ENCODE assay signal across 1 cellular context in the genomic region with DNA sequence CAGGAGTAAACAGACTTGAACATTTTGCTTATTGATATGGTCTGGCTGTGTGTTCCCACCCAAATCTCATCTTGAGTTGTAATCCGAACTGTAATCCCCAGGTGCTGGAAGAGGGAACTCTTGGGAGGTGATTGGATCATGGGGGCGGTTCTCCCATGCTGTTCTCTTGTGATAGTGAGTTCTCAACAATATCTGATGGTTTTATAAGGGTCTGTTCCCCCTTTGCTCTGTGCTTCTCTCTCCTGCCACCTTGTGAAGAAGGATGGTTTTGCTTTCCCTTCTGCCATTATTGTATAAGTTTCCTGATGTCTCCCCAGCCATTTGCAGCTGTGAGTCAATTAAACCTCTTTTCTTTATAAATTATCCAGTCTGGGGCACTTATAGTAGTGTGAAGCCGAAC.
TF ChIP-seq lines count a peak whose summit lies in the region.

No MANE protein-coding gene starts in this region.

TF ChIP-seq in K562, 482 proteins besides CTCF, POLR2A, EP300 and RAD21 (continued from another document and continues in another):
- TF ChIP-seq ZNF174 (CRISPR knock-in tag; IDR thresholded peaks at IDR 0.05), result no peak
- TF ChIP-seq ZNF184 (CRISPR knock-in tag; IDR thresholded peaks at IDR 0.05), result no peak
- TF ChIP-seq NFE2 (IDR thresholded peaks at IDR 0.05; ENCODE audit: low read depth), result no peak
- no peak for TF ChIP-seq ZNF551 (CRISPR knock-in tag; IDR thresholded peaks at IDR 0.05)
- TF ChIP-seq NFE2L1 (tag; IDR thresholded peaks at IDR 0.05; ENCODE audit: borderline replicate concordance, low read depth), result no peak
- TF ChIP-seq FOXO4 (CRISPR knock-in tag; IDR thresholded peaks at IDR 0.05), result no peak
- peak; percentile 73 for TF ChIP-seq TEAD4 (IDR thresholded peaks at IDR 0.05; ENCODE audit: low read length)
- TF ChIP-seq TEAD4 (CRISPR knock-in tag; IDR thresholded peaks at IDR 0.05; ENCODE audit: borderline replicate concordance), result no peak
- no peak for TF ChIP-seq THRAP3 (IDR thresholded peaks at IDR 0.05; ENCODE audit: borderline replicate concordance)
- no peak for TF ChIP-seq ZNF354B (CRISPR knock-in tag; IDR thresholded peaks at IDR 0.05)
- TF ChIP-seq MXD1 (CRISPR knock-in tag; IDR thresholded peaks at IDR 0.05; ENCODE audit: borderline replicate concordance, poor library complexity, severe bottlenecking), result no peak
- TF ChIP-seq SOX6 (IDR thresholded peaks at IDR 0.05), result peak; percentile 53; the same call in 1 of the 2 replicates
- peak; percentile 48; the same call in 1 of the 2 replicates for TF ChIP-seq CBFA2T2 (conservative IDR thresholded peaks at IDR 0.05)
- TF ChIP-seq, protein P1, sequence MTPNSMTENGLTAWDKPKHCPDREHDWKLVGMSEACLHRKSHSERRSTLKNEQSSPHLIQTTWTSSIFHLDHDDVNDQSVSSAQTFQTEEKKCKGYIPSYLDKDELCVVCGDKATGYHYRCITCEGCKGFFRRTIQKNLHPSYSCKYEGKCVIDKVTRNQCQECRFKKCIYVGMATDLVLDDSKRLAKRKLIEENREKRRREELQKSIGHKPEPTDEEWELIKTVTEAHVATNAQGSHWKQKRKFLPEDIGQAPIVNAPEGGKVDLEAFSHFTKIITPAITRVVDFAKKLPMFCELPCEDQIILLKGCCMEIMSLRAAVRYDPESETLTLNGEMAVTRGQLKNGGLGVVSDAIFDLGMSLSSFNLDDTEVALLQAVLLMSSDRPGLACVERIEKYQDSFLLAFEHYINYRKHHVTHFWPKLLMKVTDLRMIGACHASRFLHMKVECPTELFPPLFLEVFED (CRISPR knock-in tag; conservative IDR thresholded peaks at IDR 0.05), result no peak
- no peak for TF ChIP-seq NFYB (IDR thresholded peaks at IDR 0.05; ENCODE audit: extremely low read depth, insufficient read length)
- no peak for TF ChIP-seq BRD9 (IDR thresholded peaks at IDR 0.05; ENCODE audit: low read depth, partially characterized antibody)
- TF ChIP-seq SMARCA4 (IDR thresholded peaks at IDR 0.05), result peak; percentile 82
- TF ChIP-seq, protein P2, sequence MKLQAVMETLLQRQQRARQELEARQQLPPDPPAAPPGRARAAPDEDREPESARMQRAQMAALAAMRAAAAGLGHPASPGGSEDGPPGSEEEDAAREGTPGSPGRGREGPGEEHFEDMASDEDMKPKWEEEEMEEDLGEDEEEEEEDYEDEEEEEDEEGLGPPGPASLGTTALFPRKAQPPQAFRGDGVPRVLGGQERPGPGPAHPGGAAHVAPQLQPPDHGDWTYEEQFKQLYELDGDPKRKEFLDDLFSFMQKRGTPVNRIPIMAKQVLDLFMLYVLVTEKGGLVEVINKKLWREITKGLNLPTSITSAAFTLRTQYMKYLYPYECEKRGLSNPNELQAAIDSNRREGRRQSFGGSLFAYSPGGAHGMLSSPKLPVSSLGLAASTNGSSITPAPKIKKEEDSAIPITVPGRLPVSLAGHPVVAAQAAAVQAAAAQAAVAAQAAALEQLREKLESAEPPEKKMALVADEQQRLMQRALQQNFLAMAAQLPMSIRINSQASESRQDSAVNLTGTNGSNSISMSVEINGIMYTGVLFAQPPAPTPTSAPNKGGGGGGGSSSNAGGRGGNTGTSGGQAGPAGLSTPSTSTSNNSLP (IDR thresholded peaks at IDR 0.05; ENCODE audit: borderline replicate concordance, low read depth, low read length), result peak; percentile 86; the same call in 1 of the 2 replicates
- TF ChIP-seq TCF3 (CRISPR knock-in tag; IDR thresholded peaks at IDR 0.05), result peak; percentile 67
- no peak for TF ChIP-seq FIP1L1 (IDR thresholded peaks at IDR 0.05; ENCODE audit: low read depth, low read length, poor library complexity, severe bottlenecking)
- peak; percentile 40; the same call in 1 of the 2 replicates for TF ChIP-seq ZNF766 (CRISPR knock-in tag; conservative IDR thresholded peaks at IDR 0.05)
- no peak for TF ChIP-seq E2F4 (CRISPR knock-in tag; IDR thresholded peaks at IDR 0.05; ENCODE audit: low read depth)
- no peak for TF ChIP-seq ZNF133 (CRISPR knock-in tag; IDR thresholded peaks at IDR 0.05)
- TF ChIP-seq TRIM24 (IDR thresholded peaks at IDR 0.05), result peak in 1 of 2 experiments; percentile 44; a peak in 1 of 4 replicates
- TF ChIP-seq POLR2AphosphoS5 (IDR thresholded peaks at IDR 0.05; ENCODE audit: control insufficient read depth, insufficient read depth, low read depth, low read length), result 0 out of 2 replicates have a peak, but pooled peaks have one; percentile 47
- TF ChIP-seq ZNF324 (CRISPR knock-in tag; IDR thresholded peaks at IDR 0.05), result no peak
- no peak for TF ChIP-seq ZFP30 (CRISPR knock-in tag; IDR thresholded peaks at IDR 0.05; ENCODE audit: borderline replicate concordance)
- TF ChIP-seq RFX5 (IDR thresholded peaks at IDR 0.05; ENCODE audit: low read depth, low read length), result peak; percentile 69; the same call in 1 of the 2 replicates
- peak; percentile 31 for TF ChIP-seq L3MBTL2 (IDR thresholded peaks at IDR 0.05)
- no peak for TF ChIP-seq ZNF384 (IDR thresholded peaks at IDR 0.05; ENCODE audit: low read depth, low read length)
- no peak for TF ChIP-seq ZNF212 (CRISPR knock-in tag; IDR thresholded peaks at IDR 0.05)
- TF ChIP-seq LCOR (CRISPR knock-in tag; IDR thresholded peaks at IDR 0.05), result no peak
- peak in 1 of 2 experiments; percentile 16; a peak in 1 of 4 replicates for TF ChIP-seq FOXK2 (conservative IDR thresholded peaks at IDR 0.05 in 1 of 2, IDR thresholded peaks at IDR 0.05 in 1 of 2; ENCODE audit: low read depth in 2 of 2)
- no peak for TF ChIP-seq BRCA1 (IDR thresholded peaks at IDR 0.05)
- no peak for TF ChIP-seq BRCA1 (CRISPR knock-in tag; IDR thresholded peaks at IDR 0.05)
- TF ChIP-seq MNT (conservative IDR thresholded peaks at IDR 0.05), result 0 out of 4 replicates have a peak, but pooled peaks of 1 of the 2 experiments have one; percentile 24
- 0 out of 2 replicates have a peak, but pooled peaks have one; percentile 15 for TF ChIP-seq SAFB (IDR thresholded peaks at IDR 0.05; ENCODE audit: borderline replicate concordance, low read depth, low read length)
- TF ChIP-seq MECOM (CRISPR knock-in tag; IDR thresholded peaks at IDR 0.05), result 0 out of 2 replicates have a peak, but pooled peaks have one; percentile 14
- no peak for TF ChIP-seq ZNF134 (CRISPR knock-in tag; conservative IDR thresholded peaks at IDR 0.05)
- TF ChIP-seq, protein P3, sequence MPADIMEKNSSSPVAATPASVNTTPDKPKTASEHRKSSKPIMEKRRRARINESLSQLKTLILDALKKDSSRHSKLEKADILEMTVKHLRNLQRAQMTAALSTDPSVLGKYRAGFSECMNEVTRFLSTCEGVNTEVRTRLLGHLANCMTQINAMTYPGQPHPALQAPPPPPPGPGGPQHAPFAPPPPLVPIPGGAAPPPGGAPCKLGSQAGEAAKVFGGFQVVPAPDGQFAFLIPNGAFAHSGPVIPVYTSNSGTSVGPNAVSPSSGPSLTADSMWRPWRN (IDR thresholded peaks at IDR 0.05; ENCODE audit: low read depth), result no peak
- TF ChIP-seq PHTF2 (CRISPR knock-in tag; IDR thresholded peaks at IDR 0.05), result no peak
- no peak for TF ChIP-seq CGGBP1 (CRISPR knock-in tag; IDR thresholded peaks at IDR 0.05)
- TF ChIP-seq TBL1XR1 (IDR thresholded peaks at IDR 0.05; ENCODE audit: low read length in 2 of 2), result peak in 1 of 2 experiments; percentile 63; a peak in 1 of 4 replicates
- no peak for TF ChIP-seq KAT7 (CRISPR knock-in tag; IDR thresholded peaks at IDR 0.05; ENCODE audit: borderline replicate concordance)
- TF ChIP-seq FOXP4 (CRISPR knock-in tag; IDR thresholded peaks at IDR 0.05; ENCODE audit: borderline replicate concordance), result no peak
- peak; percentile 71 for TF ChIP-seq KLF16 (IDR thresholded peaks at IDR 0.05)
- TF ChIP-seq CC2D1A (IDR thresholded peaks at IDR 0.05), result peak; percentile 75
- no peak for TF ChIP-seq PML (IDR thresholded peaks at IDR 0.05; ENCODE audit: low read length)
- TF ChIP-seq, protein P4, sequence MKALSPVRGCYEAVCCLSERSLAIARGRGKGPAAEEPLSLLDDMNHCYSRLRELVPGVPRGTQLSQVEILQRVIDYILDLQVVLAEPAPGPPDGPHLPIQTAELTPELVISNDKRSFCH (CRISPR knock-in tag; IDR thresholded peaks at IDR 0.05), result no peak
- TF ChIP-seq, protein P4 (tag; IDR thresholded peaks at IDR 0.05), result no peak
- peak; percentile 27; the same call in 1 of the 2 replicates for TF ChIP-seq TRIM28 (IDR thresholded peaks at IDR 0.05)
- TF ChIP-seq ELF1 (tag; IDR thresholded peaks at IDR 0.05), result peak; percentile 35; the same call in 1 of the 2 replicates
- no peak for TF ChIP-seq RFX1 (IDR thresholded peaks at IDR 0.05)
- TF ChIP-seq, protein P5, sequence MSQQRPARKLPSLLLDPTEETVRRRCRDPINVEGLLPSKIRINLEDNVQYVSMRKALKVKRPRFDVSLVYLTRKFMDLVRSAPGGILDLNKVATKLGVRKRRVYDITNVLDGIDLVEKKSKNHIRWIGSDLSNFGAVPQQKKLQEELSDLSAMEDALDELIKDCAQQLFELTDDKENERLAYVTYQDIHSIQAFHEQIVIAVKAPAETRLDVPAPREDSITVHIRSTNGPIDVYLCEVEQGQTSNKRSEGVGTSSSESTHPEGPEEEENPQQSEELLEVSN (IDR thresholded peaks at IDR 0.05; ENCODE audit: borderline replicate concordance in 1 of 2, extremely low read depth in 1 of 2, insufficient read depth in 1 of 2, insufficient read length in 1 of 2, low read depth in 1 of 2, low read length in 1 of 2, poor library complexity in 1 of 2, severe bottlenecking in 1 of 2), result no peak
- peak; percentile 52; the same call in 1 of the 2 replicates for TF ChIP-seq STAG1 (CRISPR knock-in tag; IDR thresholded peaks at IDR 0.05; ENCODE audit: borderline replicate concordance)
- no peak for TF ChIP-seq ZNF764 (CRISPR knock-in tag; IDR thresholded peaks at IDR 0.05; ENCODE audit: low read depth)
- TF ChIP-seq ARNT (IDR thresholded peaks at IDR 0.05), result peak in 1 of 2 experiments; percentile 70; a peak in 1 of 4 replicates
- no peak for TF ChIP-seq MTF1 (CRISPR knock-in tag; IDR thresholded peaks at IDR 0.05; ENCODE audit: borderline replicate concordance)
- peak; percentile 75; the same call in 1 of the 2 replicates for TF ChIP-seq EHMT2 (IDR thresholded peaks at IDR 0.05)
- TF ChIP-seq MTA2 (IDR thresholded peaks at IDR 0.05; ENCODE audit: low read depth), result peak; percentile 40; the same call in 1 of the 2 replicates
- TF ChIP-seq ZC3H4 (CRISPR knock-in tag; IDR thresholded peaks at IDR 0.05; ENCODE audit: borderline replicate concordance), result no peak
